In genomic region chr15:56353119-56353518, GRCh38 we compare ENCODE assay signal across 1 cellular context.
A peak's percentile ranks its signal among the peaks of the same experiment; 100 is the strongest.
TF ChIP-seq lines count a peak whose summit lies in the region.

No MANE protein-coding gene starts in this region.

TF ChIP-seq in GM12878, 131 proteins besides CTCF, POLR2A, EP300 and RAD21 (continued from another document):
- TF ChIP-seq, protein P1, sequence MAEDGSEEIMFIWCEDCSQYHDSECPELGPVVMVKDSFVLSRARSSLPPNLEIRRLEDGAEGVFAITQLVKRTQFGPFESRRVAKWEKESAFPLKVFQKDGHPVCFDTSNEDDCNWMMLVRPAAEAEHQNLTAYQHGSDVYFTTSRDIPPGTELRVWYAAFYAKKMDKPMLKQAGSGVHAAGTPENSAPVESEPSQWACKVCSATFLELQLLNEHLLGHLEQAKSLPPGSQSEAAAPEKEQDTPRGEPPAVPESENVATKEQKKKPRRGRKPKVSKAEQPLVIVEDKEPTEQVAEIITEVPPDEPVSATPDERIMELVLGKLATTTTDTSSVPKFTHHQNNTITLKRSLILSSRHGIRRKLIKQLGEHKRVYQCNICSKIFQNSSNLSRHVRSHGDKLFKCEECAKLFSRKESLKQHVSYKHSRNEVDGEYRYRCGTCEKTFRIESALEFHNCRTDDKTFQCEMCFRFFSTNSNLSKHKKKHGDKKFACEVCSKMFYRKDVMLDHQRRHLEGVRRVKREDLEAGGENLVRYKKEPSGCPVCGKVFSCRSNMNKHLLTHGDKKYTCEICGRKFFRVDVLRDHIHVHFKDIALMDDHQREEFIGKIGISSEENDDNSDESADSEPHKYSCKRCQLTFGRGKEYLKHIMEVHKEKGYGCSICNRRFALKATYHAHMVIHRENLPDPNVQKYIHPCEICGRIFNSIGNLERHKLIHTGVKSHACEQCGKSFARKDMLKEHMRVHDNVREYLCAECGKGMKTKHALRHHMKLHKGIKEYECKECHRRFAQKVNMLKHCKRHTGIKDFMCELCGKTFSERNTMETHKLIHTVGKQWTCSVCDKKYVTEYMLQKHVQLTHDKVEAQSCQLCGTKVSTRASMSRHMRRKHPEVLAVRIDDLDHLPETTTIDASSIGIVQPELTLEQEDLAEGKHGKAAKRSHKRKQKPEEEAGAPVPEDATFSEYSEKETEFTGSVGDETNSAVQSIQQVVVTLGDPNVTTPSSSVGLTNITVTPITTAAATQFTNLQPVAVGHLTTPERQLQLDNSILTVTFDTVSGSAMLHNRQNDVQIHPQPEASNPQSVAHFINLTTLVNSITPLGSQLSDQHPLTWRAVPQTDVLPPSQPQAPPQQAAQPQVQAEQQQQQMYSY (CRISPR knock-in tag; IDR thresholded peaks at IDR 0.05) = no peak
- no peak for TF ChIP-seq YY1 (IDR thresholded peaks at IDR 0.05; ENCODE audit: low read depth, low read length)
- TF ChIP-seq FOXM1 (IDR thresholded peaks at IDR 0.05; ENCODE audit: low read depth, low read length) = peak; percentile 50; the same call in 1 of the 2 replicates
- TF ChIP-seq CHD1 (IDR thresholded peaks at IDR 0.05; ENCODE audit: low read depth, low read length) = no peak
- no peak for TF ChIP-seq SPI1 (IDR thresholded peaks at IDR 0.05; ENCODE audit: borderline replicate concordance, insufficient read depth, low read depth, low read length)
- no peak for TF ChIP-seq GATAD2B (conservative IDR thresholded peaks at IDR 0.05; ENCODE audit: low read depth)
- TF ChIP-seq ASH2L (IDR thresholded peaks at IDR 0.05; ENCODE audit: borderline replicate concordance, low read depth) = no peak
- no peak for TF ChIP-seq NR2C1 (IDR thresholded peaks at IDR 0.05)
- TF ChIP-seq JUNB (IDR thresholded peaks at IDR 0.05) = peak; percentile 56
